ENCODE assay signal across 13 cellular contexts in genomic region chr17:78322858-78323455, GRCh38. TPM values are rescaled to one million over a fixed set of nuclear protein-coding genes. Genes with fewer than 3 reads are reported as not detected.
DNase-seq lines count a peak whose midpoint lies in the region; ATAC-seq and TF ChIP-seq lines count a peak whose summit lies in the region.
"Had no signal": no experiment of that assay in that cellular context is flagged by ENCODE, and none has a peak within 500 bp of the region (broad histone marks: within the 10 kb centered on the region; RNA-seq: fewer than 3 reads in every experiment).

No MANE protein-coding gene starts in this region.

- no peaks in the 10 kb centered on the region for H4K20me1 ChIP-seq in IMR-90 (ENCODE audit: insufficient read depth, low read length)

- peak overlapping the region; percentile 57; the same call in 1 of the 2 replicates for H2BK20ac ChIP-seq in IMR-90 (ENCODE audit: low read depth, low read length)

- TF ChIP-seq CTCF in IMR-90 (conservative IDR thresholded peaks at IDR 0.05; ENCODE audit: low read depth, low read length) = no peak

- CTCF ChIA-PET in IMR-90 (lab: Yijun Ruan, JAX) = no interaction called here

- no peak for TF ChIP-seq RAD21 in IMR-90 (IDR thresholded peaks at IDR 0.05; ENCODE audit: low read length)

- WGBS in IMR-90 (ENCODE audit: extremely low coverage in 2 of 2, insufficient read length in 1 of 2), 2 experiments = no CpG with 5 or more reads among the region's 16 CpGs
- WGBS in esophagus, 2 donors = 78 to 80% methylated on average over 16 of the region's 16 CpGs
- WGBS in mesendoderm (ENCODE audit: extremely low coverage, insufficient coverage, low lambda C conversion rate) = no CpG with 5 or more reads among the region's 16 CpGs

- H3K79me1 ChIP-seq in IMR-90 (ENCODE audit: low read depth in 1 of 2, low read length in 2 of 2) = peaks cover 0 to 14% of the 10 kb centered on the region in 2 experiments; a peak in 1 of 4 replicates
- H3K79me1 ChIP-seq in mesendoderm (ENCODE audit: low read length) = no peaks in the 10 kb centered on the region

- H3K23ac ChIP-seq in IMR-90 (ENCODE audit: low read depth, low read length) (no peak overlapping the region; the same call in 1 of the 2 replicates), mesendoderm (ENCODE audit: low read length) (no peak overlapping the region)

- H3K36me3 Mint-ChIP-seq in stimulated activated effector memory CD8-positive, alpha-beta T cell treated with anti-CD3 and anti-CD28 coated beads, Interleukin-12 subunit alpha, Interleukin-12 subunit beta, amount 100 ng/mL, for 72 hours = no peaks in the 10 kb centered on the region
- H3K36me3 Mint-ChIP-seq: IgD-negative memory B cell had no signal

- intact Hi-C loops in IMR-90 (cut with micrococcal nuclease) = no loop called here

- H3K9me3 ChIP-seq in IMR-90 (ENCODE audit: control insufficient read depth, insufficient read depth, low read length) (no peaks in the 10 kb centered on the region), esophagus (ENCODE audit: control insufficient read depth in 2 of 2, insufficient read depth in 1 of 2, low read depth in 1 of 2, low read length in 1 of 2) (no peaks in the 10 kb centered on the region)

- peak overlapping the region; percentile 95 for H2AK9ac ChIP-seq in IMR-90 (replicated peaks; ENCODE audit: low read depth, low read length, poor library complexity)

- peak overlapping the region; percentile 70 for H4K91ac ChIP-seq in IMR-90 (ENCODE audit: insufficient read depth, low read depth, low read length)

- H2AK5ac ChIP-seq in IMR-90 (ENCODE audit: low read depth, low read length) (peak overlapping the region; percentile 93), mesendoderm (ENCODE audit: low read length) (no peak overlapping the region)

- H3K18ac ChIP-seq in IMR-90 (ENCODE audit: low read depth, low read length) (peak overlapping the region; percentile 67), mesendoderm (ENCODE audit: low read length) (no peak overlapping the region)

- BruUV-seq in IMR-90 (replicated peaks; lab: Mats Ljungman, UMichigan) = no TSS peak

- H3K79me2 ChIP-seq in mesendoderm (ENCODE audit: control insufficient read depth, insufficient read depth, low read length) = no peaks in the 10 kb centered on the region

- H3K4ac ChIP-seq in IMR-90 (ENCODE audit: low read depth, low read length) (peak overlapping the region; percentile 87), mesendoderm (ENCODE audit: low read depth, low read length) (no peak overlapping the region)

- H3K9me1 ChIP-seq in IMR-90 (ENCODE audit: insufficient read depth, low read length) = peaks cover 16% of the 10 kb centered on the region

- peaks cover 12% of the 10 kb centered on the region for H3K4me1 Mint-ChIP-seq in stimulated activated effector memory CD8-positive, alpha-beta T cell treated with anti-CD3 and anti-CD28 coated beads, Interleukin-12 subunit alpha, Interleukin-12 subunit beta, amount 100 ng/mL, for 72 hours

- H2BK15ac ChIP-seq in IMR-90 (ENCODE audit: low read depth, low read length) = peak overlapping the region; percentile 98; the same call in 2 of the 3 replicates
- no peak overlapping the region for H2BK15ac ChIP-seq in mesendoderm (replicated peaks; ENCODE audit: low read depth)

- H3K27ac Mint-ChIP-seq in stimulated activated effector memory CD8-positive, alpha-beta T cell treated with anti-CD3 and anti-CD28 coated beads, Interleukin-12 subunit alpha, Interleukin-12 subunit beta, amount 100 ng/mL, for 72 hours = peak overlapping the region; percentile 37
- H3K27ac Mint-ChIP-seq: activated B cell treated with CpG ODN at 0.5 μM for 24 hours; activated naive CD4-positive, alpha-beta T cell treated with anti-CD3 and anti-CD28 coated beads for 36 hours had no signal

- TF ChIP-seq POLR2A in IMR-90 (IDR thresholded peaks at IDR 0.05; ENCODE audit: low read depth, low read length) = no peak

- H3K4me1 ChIP-seq in IMR-90 (ENCODE audit: control insufficient read depth, insufficient read depth, low read length) (peaks cover 31% of the 10 kb centered on the region), esophagus (ENCODE audit: control insufficient read depth in 2 of 2, insufficient read depth in 2 of 2, low read length in 1 of 2) (peaks cover 7 to 11% of the 10 kb centered on the region in 2 donors), mesendoderm (ENCODE audit: control insufficient read depth, low read depth, low read length) (peaks cover 9% of the 10 kb centered on the region)

- H3K56ac ChIP-seq in IMR-90 (ENCODE audit: extremely low read depth, insufficient read depth, low read length) (no peak overlapping the region), mesendoderm (ENCODE audit: low read length) (peak overlapping the region; percentile 17)

- peak overlapping the region; percentile 73 for H2AFZ ChIP-seq in IMR-90 (replicated peaks; ENCODE audit: low read length, poor library complexity)

- H3K4me3 ChIP-seq in IMR-90 (ENCODE audit: insufficient read depth, low read depth, low read length) (no peak overlapping the region), esophagus (ENCODE audit: low read depth in 1 of 2, low read length in 2 of 2) (no peak overlapping the region), mesendoderm (ENCODE audit: low read length) (no peak overlapping the region)

- in situ Hi-C loops in IMR-90 (cut with MboI; ENCODE audit: low sequenced_read_pairs) = no loop called here

- DNase-seq in IMR-90 (no peak), mesendoderm (no peak), NCI-H510A treated with DMSO at 0.1 percent for 48 hours (lab: John Stamatoyannopoulos, UW) (no peak), GM19238 (ENCODE audit: insufficient read length, low spot score) (no peak)
- no peak for DNase-seq in stimulated activated effector memory CD8-positive, alpha-beta T cell treated with anti-CD3 and anti-CD28 coated beads, Interleukin-12 subunit alpha, Interleukin-12 subunit beta, amount 100 ng/mL, for 72 hours (ENCODE audit: low spot score in 2 of 2)
- no peak for DNase-seq in stimulated activated CD4-positive, alpha-beta T cell treated with anti-CD3 and anti-CD28 coated beads, Interleukin-2, amount 100 ng/mL, for 24 hours
- DNase-seq: activated B cell treated with CpG ODN at 0.5 μM for 24 hours; activated naive CD4-positive, alpha-beta T cell treated with anti-CD3 and anti-CD28 coated beads for 36 hours; RPMI8226; substantia nigra had no signal

- H4K5ac ChIP-seq in IMR-90 (ENCODE audit: low read depth, low read length) (peak overlapping the region; percentile 84), mesendoderm (ENCODE audit: low read length) (no peak overlapping the region)

- no peak overlapping the region for H3K9ac ChIP-seq in IMR-90 (ENCODE audit: low read depth, low read length)
- H3K9ac ChIP-seq in mesendoderm (ENCODE audit: low read length) = no peak overlapping the region

- H3K27ac ChIP-seq in IMR-90 (ENCODE audit: insufficient read depth, low read length) = peak overlapping the region; percentile 94
- H3K27ac ChIP-seq in esophagus (ENCODE audit: low read depth in 2 of 2, low read length in 1 of 2) = peak overlapping the region; percentile 56 to 64
- H3K27ac ChIP-seq in mesendoderm (ENCODE audit: low read depth, low read length) = no peak overlapping the region

- dilution Hi-C loops in IMR-90 (cut with HindIII; ENCODE audit: low sequenced_read_pairs, unreplicated experiment) = no loop called here

- H3K4me3 Mint-ChIP-seq in stimulated activated effector memory CD8-positive, alpha-beta T cell treated with anti-CD3 and anti-CD28 coated beads, Interleukin-12 subunit alpha, Interleukin-12 subunit beta, amount 100 ng/mL, for 72 hours = no peak overlapping the region
- H3K4me3 Mint-ChIP-seq: activated B cell treated with CpG ODN at 0.5 μM for 24 hours; activated naive CD4-positive, alpha-beta T cell treated with anti-CD3 and anti-CD28 coated beads for 36 hours; IgD-negative memory B cell had no signal

- peak overlapping the region; percentile 38; the same call in 1 of the 2 replicates for H3K14ac ChIP-seq in IMR-90 (replicated peaks; ENCODE audit: low read depth, low read length)

- H4K8ac ChIP-seq in IMR-90 (ENCODE audit: low read depth in 2 of 2, low read length in 2 of 2) (peak overlapping the region; percentile 1 to 77; a peak in 3 of 4 replicates), mesendoderm (ENCODE audit: low read depth, low read length) (no peak overlapping the region)

- ATAC-seq in IMR-90 (ENCODE audit: low read depth) (no peak), GM18498 (IDR thresholded peaks at IDR 0.05; ENCODE audit: unreplicated experiment) (no peak)
- no peak for ATAC-seq in stimulated activated effector memory CD8-positive, alpha-beta T cell treated with anti-CD3 and anti-CD28 coated beads, Interleukin-12 subunit alpha, Interleukin-12 subunit beta, amount 100 ng/mL, for 72 hours

- H3K36me3 ChIP-seq in IMR-90 (ENCODE audit: control insufficient read depth, insufficient read depth, low read length) (no peaks in the 10 kb centered on the region), esophagus (ENCODE audit: control insufficient read depth in 2 of 2, insufficient read depth in 2 of 2, low read length in 1 of 2) (no peaks in the 10 kb centered on the region), mesendoderm (ENCODE audit: control insufficient read depth, insufficient read depth, low read length) (no peaks in the 10 kb centered on the region)

- H3K9me3 Mint-ChIP-seq in stimulated activated effector memory CD8-positive, alpha-beta T cell treated with anti-CD3 and anti-CD28 coated beads, Interleukin-12 subunit alpha, Interleukin-12 subunit beta, amount 100 ng/mL, for 72 hours = no peaks in the 10 kb centered on the region
- H3K9me3 Mint-ChIP-seq: activated B cell treated with CpG ODN at 0.5 μM for 24 hours; activated naive CD4-positive, alpha-beta T cell treated with anti-CD3 and anti-CD28 coated beads for 36 hours; IgD-negative memory B cell had no signal

- POLR2A ChIA-PET in IMR-90 (lab: Charles Lee; ENCODE audit: unreplicated experiment) = no interaction called here

- H3K27me3 ChIP-seq in IMR-90 (ENCODE audit: control insufficient read depth, insufficient read depth, low read length) (no peaks in the 10 kb centered on the region), esophagus (ENCODE audit: control insufficient read depth in 1 of 2, insufficient read depth in 2 of 2, low read length in 2 of 2) (no peaks in the 10 kb centered on the region), mesendoderm (ENCODE audit: insufficient read depth, low read length, poor library complexity) (no peaks in the 10 kb centered on the region)

- H3K4me2 ChIP-seq in IMR-90 (ENCODE audit: low read depth, low read length) (no peak overlapping the region), mesendoderm (ENCODE audit: low read length) (no peak overlapping the region)

- H2BK5ac ChIP-seq in IMR-90 (ENCODE audit: low read depth, low read length, poor library complexity, severe bottlenecking) (peak overlapping the region; percentile 69), mesendoderm (ENCODE audit: low read length) (no peak overlapping the region)

- peak overlapping the region; percentile 76 for H2BK120ac ChIP-seq in IMR-90 (ENCODE audit: low read depth, low read length)
- no peak overlapping the region for H2BK120ac ChIP-seq in mesendoderm (ENCODE audit: low read depth, low read length)

RNA-seq across cellular contexts. Expression of gene SOCS3, which starts 36.9 kb away (rescaled TPM):
- total RNA-seq in IMR-90 (2012; rRNA removed) = 19.7 and 19.9 TPM in 2 replicates
- 18.3 and 19.2 TPM in 2 replicates for polyA plus RNA-seq in IMR-90 (2012; rRNA removed)
- 29.0 and 102 TPM in 2 replicates for polyA plus RNA-seq in IMR-90 (2012; cell fraction: cytosol; rRNA removed)
- 163 and 202 TPM in 2 replicates for polyA plus RNA-seq in IMR-90 (2012; cell fraction: nucleus; rRNA removed; ENCODE audit: low replicate concordance)
- 10 to 100 TPM in 1 of 2 donors, 1 to 10 TPM in 1; 6.6 to 20.1 TPM for polyA plus RNA-seq in esophagus
- polyA plus RNA-seq in mesendoderm (2013, experiment 1 of 2) = 11.2 TPM
- 11.0 TPM for polyA plus RNA-seq in mesendoderm (2013, experiment 2 of 2)

RNA-seq across cellular contexts. Expression of gene PGS1, which starts 55.5 kb away (rescaled TPM):
- total RNA-seq in IMR-90 (2012; rRNA removed) = 14.4 and 18.5 TPM in 2 replicates
- polyA plus RNA-seq in IMR-90 (2012; rRNA removed) (35.5 and 43.2 TPM in 2 replicates), esophagus (10 to 100 TPM; 13.9 to 14.2 TPM)
- 26.3 and 45.8 TPM in 2 replicates for polyA plus RNA-seq in IMR-90 (2012; cell fraction: cytosol; rRNA removed)
- polyA plus RNA-seq in IMR-90 (2012; cell fraction: nucleus; rRNA removed; ENCODE audit: low replicate concordance) = 189 and 191 TPM in 2 replicates
- polyA plus RNA-seq in mesendoderm (2013, experiment 1 of 2) = 24.0 TPM
- polyA plus RNA-seq in mesendoderm (2013, experiment 2 of 2) = 23.5 TPM
